Comparison of ENCODE assay signal across 1 cellular context in the genomic region with DNA sequence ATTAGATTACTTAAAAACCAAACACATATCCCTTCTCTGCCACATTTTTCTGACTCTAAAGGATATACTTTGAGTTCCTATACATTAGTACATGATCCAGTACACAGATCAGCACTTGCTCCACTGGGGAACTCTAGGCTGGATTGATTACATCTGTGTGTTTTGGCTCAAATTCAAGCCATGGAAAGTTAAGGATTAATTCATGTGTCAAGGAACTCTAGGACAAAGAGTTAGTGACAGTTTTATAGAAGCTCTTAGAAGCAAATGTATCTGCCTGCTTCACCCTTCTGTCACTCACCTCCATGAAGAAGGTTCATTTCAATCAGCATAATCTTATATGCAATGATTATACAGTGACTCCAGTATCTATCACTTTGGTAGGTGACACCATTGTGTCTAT.
TF ChIP-seq lines count a peak whose summit lies in the region.

No MANE protein-coding gene starts in this region.

TF ChIP-seq in HepG2, 621 proteins besides CTCF, POLR2A, EP300 and RAD21 (continued from another document):
- TF ChIP-seq ZBTB3 (CRISPR knock-in tag; IDR thresholded peaks at IDR 0.05; ENCODE audit: borderline replicate concordance, low read depth) = no peak
- TF ChIP-seq KAT2B (IDR thresholded peaks at IDR 0.05; ENCODE audit: borderline replicate concordance, low read depth, low read length) = no peak
- TF ChIP-seq PHB2 (IDR thresholded peaks at IDR 0.05; ENCODE audit: partially characterized antibody) = no peak
- TF ChIP-seq ZNF614 (CRISPR knock-in tag; IDR thresholded peaks at IDR 0.05; ENCODE audit: borderline replicate concordance) = peak; percentile 23; the same call in 1 of the 2 replicates
- TF ChIP-seq, protein P1, sequence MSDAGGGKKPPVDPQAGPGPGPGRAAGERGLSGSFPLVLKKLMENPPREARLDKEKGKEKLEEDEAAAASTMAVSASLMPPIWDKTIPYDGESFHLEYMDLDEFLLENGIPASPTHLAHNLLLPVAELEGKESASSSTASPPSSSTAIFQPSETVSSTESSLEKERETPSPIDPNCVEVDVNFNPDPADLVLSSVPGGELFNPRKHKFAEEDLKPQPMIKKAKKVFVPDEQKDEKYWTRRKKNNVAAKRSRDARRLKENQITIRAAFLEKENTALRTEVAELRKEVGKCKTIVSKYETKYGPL (CRISPR knock-in tag; IDR thresholded peaks at IDR 0.05) = no peak
- TF ChIP-seq ZNF138 (CRISPR knock-in tag; IDR thresholded peaks at IDR 0.05; ENCODE audit: low read depth) = no peak
- no peak for TF ChIP-seq ZNF34 (CRISPR knock-in tag; IDR thresholded peaks at IDR 0.05; ENCODE audit: borderline replicate concordance)
- TF ChIP-seq, protein P2, sequence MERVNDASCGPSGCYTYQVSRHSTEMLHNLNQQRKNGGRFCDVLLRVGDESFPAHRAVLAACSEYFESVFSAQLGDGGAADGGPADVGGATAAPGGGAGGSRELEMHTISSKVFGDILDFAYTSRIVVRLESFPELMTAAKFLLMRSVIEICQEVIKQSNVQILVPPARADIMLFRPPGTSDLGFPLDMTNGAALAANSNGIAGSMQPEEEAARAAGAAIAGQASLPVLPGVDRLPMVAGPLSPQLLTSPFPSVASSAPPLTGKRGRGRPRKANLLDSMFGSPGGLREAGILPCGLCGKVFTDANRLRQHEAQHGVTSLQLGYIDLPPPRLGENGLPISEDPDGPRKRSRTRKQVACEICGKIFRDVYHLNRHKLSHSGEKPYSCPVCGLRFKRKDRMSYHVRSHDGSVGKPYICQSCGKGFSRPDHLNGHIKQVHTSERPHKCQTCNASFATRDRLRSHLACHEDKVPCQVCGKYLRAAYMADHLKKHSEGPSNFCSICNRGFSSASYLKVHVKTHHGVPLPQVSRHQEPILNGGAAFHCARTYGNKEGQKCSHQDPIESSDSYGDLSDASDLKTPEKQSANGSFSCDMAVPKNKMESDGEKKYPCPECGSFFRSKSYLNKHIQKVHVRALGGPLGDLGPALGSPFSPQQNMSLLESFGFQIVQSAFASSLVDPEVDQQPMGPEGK (CRISPR knock-in tag; IDR thresholded peaks at IDR 0.05) = no peak
- TF ChIP-seq MED1 (CRISPR knock-in tag; IDR thresholded peaks at IDR 0.05) = peak; percentile 26; the same call in 1 of the 2 replicates
- TF ChIP-seq KLF16 (CRISPR knock-in tag; IDR thresholded peaks at IDR 0.05) = no peak
- TF ChIP-seq TAF15 (IDR thresholded peaks at IDR 0.05; ENCODE audit: low read depth, low read length, poor library complexity, severe bottlenecking) = no peak
- peak; percentile 29; the same call in 1 of the 2 replicates for TF ChIP-seq ZMYM4 (CRISPR knock-in tag; IDR thresholded peaks at IDR 0.05)
- no peak for TF ChIP-seq CBFB (CRISPR knock-in tag; IDR thresholded peaks at IDR 0.05)
- TF ChIP-seq ATF7-NPFF (CRISPR knock-in tag; IDR thresholded peaks at IDR 0.05; ENCODE audit: low read depth) = no peak
- TF ChIP-seq MTA3 (CRISPR knock-in tag; IDR thresholded peaks at IDR 0.05) = no peak
- no peak for TF ChIP-seq SRSF9 (IDR thresholded peaks at IDR 0.05; ENCODE audit: borderline replicate concordance, insufficient read depth, low read depth, low read length, poor library complexity, severe bottlenecking)
- TF ChIP-seq FOSL2 (CRISPR knock-in tag; IDR thresholded peaks at IDR 0.05) = no peak
- TF ChIP-seq, protein P3, sequence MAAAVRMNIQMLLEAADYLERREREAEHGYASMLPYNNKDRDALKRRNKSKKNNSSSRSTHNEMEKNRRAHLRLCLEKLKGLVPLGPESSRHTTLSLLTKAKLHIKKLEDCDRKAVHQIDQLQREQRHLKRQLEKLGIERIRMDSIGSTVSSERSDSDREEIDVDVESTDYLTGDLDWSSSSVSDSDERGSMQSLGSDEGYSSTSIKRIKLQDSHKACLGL (CRISPR knock-in tag; IDR thresholded peaks at IDR 0.05) = no peak
- peak; percentile 55; the same call in 1 of the 2 replicates for TF ChIP-seq PITX1 (CRISPR knock-in tag; IDR thresholded peaks at IDR 0.05)
- no peak for TF ChIP-seq KMT2A (CRISPR knock-in tag; IDR thresholded peaks at IDR 0.05)
- no peak for TF ChIP-seq SP5 (CRISPR knock-in tag; IDR thresholded peaks at IDR 0.05; ENCODE audit: borderline replicate concordance, low read depth)
- TF ChIP-seq, protein P4, sequence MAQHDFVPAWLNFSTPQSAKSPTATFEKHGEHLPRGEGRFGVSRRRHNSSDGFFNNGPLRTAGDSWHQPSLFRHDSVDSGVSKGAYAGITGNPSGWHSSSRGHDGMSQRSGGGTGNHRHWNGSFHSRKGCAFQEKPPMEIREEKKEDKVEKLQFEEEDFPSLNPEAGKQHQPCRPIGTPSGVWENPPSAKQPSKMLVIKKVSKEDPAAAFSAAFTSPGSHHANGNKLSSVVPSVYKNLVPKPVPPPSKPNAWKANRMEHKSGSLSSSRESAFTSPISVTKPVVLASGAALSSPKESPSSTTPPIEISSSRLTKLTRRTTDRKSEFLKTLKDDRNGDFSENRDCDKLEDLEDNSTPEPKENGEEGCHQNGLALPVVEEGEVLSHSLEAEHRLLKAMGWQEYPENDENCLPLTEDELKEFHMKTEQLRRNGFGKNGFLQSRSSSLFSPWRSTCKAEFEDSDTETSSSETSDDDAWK (CRISPR knock-in tag; IDR thresholded peaks at IDR 0.05) = no peak
- TF ChIP-seq NFE2L2 (IDR thresholded peaks at IDR 0.05; ENCODE audit: low read length) = no peak
- no peak for TF ChIP-seq ZNF747 (CRISPR knock-in tag; IDR thresholded peaks at IDR 0.05; ENCODE audit: borderline replicate concordance)
- no peak for TF ChIP-seq BHLHE40 (IDR thresholded peaks at IDR 0.05; ENCODE audit: low read length)
- TF ChIP-seq TBX2 (CRISPR knock-in tag; IDR thresholded peaks at IDR 0.05; ENCODE audit: borderline replicate concordance) = no peak
- no peak for TF ChIP-seq BRD4 (CRISPR knock-in tag; IDR thresholded peaks at IDR 0.05)
- TF ChIP-seq ZSCAN31 (CRISPR knock-in tag; IDR thresholded peaks at IDR 0.05; ENCODE audit: low read depth) = no peak
- TF ChIP-seq MIXL1 (CRISPR knock-in tag; IDR thresholded peaks at IDR 0.05) = 0 out of 2 replicates have a peak, but pooled peaks have one; percentile 44
- no peak for TF ChIP-seq ESRRA (CRISPR knock-in tag; IDR thresholded peaks at IDR 0.05; ENCODE audit: low read depth)
- no peak for TF ChIP-seq MBNL3 (CRISPR knock-in tag; conservative IDR thresholded peaks at IDR 0.05)
- no peak for TF ChIP-seq RXRB (CRISPR knock-in tag; IDR thresholded peaks at IDR 0.05; ENCODE audit: borderline replicate concordance)
- TF ChIP-seq MLLT10 (CRISPR knock-in tag; IDR thresholded peaks at IDR 0.05) = no peak
- TF ChIP-seq ZNF761 (CRISPR knock-in tag; conservative IDR thresholded peaks at IDR 0.05) = no peak
- TF ChIP-seq BCL6 (CRISPR knock-in tag; IDR thresholded peaks at IDR 0.05) = peak; percentile 68
- TF ChIP-seq HDAC6 (IDR thresholded peaks at IDR 0.05; ENCODE audit: low read depth, low read length) = no peak
- peak; percentile 51 for TF ChIP-seq HNF4A (CRISPR knock-in tag; IDR thresholded peaks at IDR 0.05)
- no peak for TF ChIP-seq RFX1 (IDR thresholded peaks at IDR 0.05)
- TF ChIP-seq, protein P5, sequence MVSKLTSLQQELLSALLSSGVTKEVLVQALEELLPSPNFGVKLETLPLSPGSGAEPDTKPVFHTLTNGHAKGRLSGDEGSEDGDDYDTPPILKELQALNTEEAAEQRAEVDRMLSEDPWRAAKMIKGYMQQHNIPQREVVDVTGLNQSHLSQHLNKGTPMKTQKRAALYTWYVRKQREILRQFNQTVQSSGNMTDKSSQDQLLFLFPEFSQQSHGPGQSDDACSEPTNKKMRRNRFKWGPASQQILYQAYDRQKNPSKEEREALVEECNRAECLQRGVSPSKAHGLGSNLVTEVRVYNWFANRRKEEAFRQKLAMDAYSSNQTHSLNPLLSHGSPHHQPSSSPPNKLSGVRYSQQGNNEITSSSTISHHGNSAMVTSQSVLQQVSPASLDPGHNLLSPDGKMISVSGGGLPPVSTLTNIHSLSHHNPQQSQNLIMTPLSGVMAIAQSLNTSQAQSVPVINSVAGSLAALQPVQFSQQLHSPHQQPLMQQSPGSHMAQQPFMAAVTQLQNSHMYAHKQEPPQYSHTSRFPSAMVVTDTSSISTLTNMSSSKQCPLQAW (CRISPR knock-in tag; IDR thresholded peaks at IDR 0.05) = no peak
- TF ChIP-seq, protein P6, sequence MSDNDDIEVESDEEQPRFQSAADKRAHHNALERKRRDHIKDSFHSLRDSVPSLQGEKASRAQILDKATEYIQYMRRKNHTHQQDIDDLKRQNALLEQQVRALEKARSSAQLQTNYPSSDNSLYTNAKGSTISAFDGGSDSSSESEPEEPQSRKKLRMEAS (IDR thresholded peaks at IDR 0.05) = no peak
- TF ChIP-seq, protein P7, sequence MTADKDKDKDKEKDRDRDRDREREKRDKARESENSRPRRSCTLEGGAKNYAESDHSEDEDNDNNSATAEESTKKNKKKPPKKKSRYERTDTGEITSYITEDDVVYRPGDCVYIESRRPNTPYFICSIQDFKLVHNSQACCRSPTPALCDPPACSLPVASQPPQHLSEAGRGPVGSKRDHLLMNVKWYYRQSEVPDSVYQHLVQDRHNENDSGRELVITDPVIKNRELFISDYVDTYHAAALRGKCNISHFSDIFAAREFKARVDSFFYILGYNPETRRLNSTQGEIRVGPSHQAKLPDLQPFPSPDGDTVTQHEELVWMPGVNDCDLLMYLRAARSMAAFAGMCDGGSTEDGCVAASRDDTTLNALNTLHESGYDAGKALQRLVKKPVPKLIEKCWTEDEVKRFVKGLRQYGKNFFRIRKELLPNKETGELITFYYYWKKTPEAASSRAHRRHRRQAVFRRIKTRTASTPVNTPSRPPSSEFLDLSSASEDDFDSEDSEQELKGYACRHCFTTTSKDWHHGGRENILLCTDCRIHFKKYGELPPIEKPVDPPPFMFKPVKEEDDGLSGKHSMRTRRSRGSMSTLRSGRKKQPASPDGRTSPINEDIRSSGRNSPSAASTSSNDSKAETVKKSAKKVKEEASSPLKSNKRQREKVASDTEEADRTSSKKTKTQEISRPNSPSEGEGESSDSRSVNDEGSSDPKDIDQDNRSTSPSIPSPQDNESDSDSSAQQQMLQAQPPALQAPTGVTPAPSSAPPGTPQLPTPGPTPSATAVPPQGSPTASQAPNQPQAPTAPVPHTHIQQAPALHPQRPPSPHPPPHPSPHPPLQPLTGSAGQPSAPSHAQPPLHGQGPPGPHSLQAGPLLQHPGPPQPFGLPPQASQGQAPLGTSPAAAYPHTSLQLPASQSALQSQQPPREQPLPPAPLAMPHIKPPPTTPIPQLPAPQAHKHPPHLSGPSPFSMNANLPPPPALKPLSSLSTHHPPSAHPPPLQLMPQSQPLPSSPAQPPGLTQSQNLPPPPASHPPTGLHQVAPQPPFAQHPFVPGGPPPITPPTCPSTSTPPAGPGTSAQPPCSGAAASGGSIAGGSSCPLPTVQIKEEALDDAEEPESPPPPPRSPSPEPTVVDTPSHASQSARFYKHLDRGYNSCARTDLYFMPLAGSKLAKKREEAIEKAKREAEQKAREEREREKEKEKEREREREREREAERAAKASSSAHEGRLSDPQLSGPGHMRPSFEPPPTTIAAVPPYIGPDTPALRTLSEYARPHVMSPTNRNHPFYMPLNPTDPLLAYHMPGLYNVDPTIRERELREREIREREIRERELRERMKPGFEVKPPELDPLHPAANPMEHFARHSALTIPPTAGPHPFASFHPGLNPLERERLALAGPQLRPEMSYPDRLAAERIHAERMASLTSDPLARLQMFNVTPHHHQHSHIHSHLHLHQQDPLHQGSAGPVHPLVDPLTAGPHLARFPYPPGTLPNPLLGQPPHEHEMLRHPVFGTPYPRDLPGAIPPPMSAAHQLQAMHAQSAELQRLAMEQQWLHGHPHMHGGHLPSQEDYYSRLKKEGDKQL (CRISPR knock-in tag; IDR thresholded peaks at IDR 0.05; ENCODE audit: low read depth) = no peak
- no peak for TF ChIP-seq JDP2 (CRISPR knock-in tag; IDR thresholded peaks at IDR 0.05; ENCODE audit: borderline replicate concordance)
- TF ChIP-seq CBX5 (CRISPR knock-in tag; IDR thresholded peaks at IDR 0.05; ENCODE audit: borderline replicate concordance) = no peak
- TF ChIP-seq KDM3A (CRISPR knock-in tag; IDR thresholded peaks at IDR 0.05; ENCODE audit: low read depth) = no peak
